Comparison of ENCODE assay signal across 19 cellular contexts in genomic region chr20:48858075-48858790, GRCh38. TPM values are rescaled to one million over a fixed set of nuclear protein-coding genes. Genes with fewer than 3 reads are reported as not detected.
DNase-seq lines count a peak whose midpoint lies in the region; ATAC-seq, FAIRE-seq and TF ChIP-seq lines count a peak whose summit lies in the region.
"Had no signal": no experiment of that assay in that cellular context is flagged by ENCODE, and none has a peak within 500 bp of the region (broad histone marks: within the 10 kb centered on the region; RNA-seq: fewer than 3 reads in every experiment).

No MANE protein-coding gene starts in this region.

- H3K27ac Mint-ChIP-seq in natural killer cell, result no peak overlapping the region
- H3K27ac Mint-ChIP-seq: activated CD4-positive, alpha-beta T cell treated with anti-CD3 and anti-CD28 coated beads, Interleukin-2, amount 10 ng/mL, durations not matched to agents 24 days and 14 days; stimulated activated effector memory CD8-positive, alpha-beta T cell treated with anti-CD3 and anti-CD28 coated beads, Interleukin-12 subunit alpha, Interleukin-12 subunit beta, amount 100 ng/mL, for 72 hours; type B pancreatic cell had no signal

- H3K9me2 ChIP-seq in OCI-LY7 (ENCODE audit: insufficient read depth, low read length), result no peaks in the 10 kb centered on the region

- intact Hi-C loops in heart left ventricle (cut with DNase I) (no loop called here), Right ventricle myocardium inferior (cut with DNase I) (no loop called here), endothelial cell of umbilical vein (cut with micrococcal nuclease) (no loop called here), OCI-LY7 (cut with micrococcal nuclease; ENCODE audit: unreplicated experiment) (no loop called here), natural killer cell (cut with micrococcal nuclease) (no loop called here)

- TF ChIP-seq CTCF in heart left ventricle (IDR thresholded peaks at IDR 0.05), result no peak
- no peak for TF ChIP-seq CTCF in endothelial cell of umbilical vein (IDR thresholded peaks at IDR 0.05; ENCODE audit: extremely low read depth in 1 of 2, insufficient read depth in 1 of 2, low read depth in 1 of 2, low read length in 2 of 2)
- no peak for TF ChIP-seq CTCF in OCI-LY7 (conservative IDR thresholded peaks at IDR 0.05; ENCODE audit: low read length)
- TF ChIP-seq CTCF in natural killer cell (IDR thresholded peaks at IDR 0.05), result no peak

- CTCF ChIA-PET in endothelial cell of umbilical vein (lab: Charles Lee), result interaction anchor here (1.1 kb wide), 1 partner anchor 201 kb away, joined by 3 read pairs; no protein-coding TSS in a partner anchor
- CTCF ChIA-PET in OCI-LY7 (lab: Charles Lee; ENCODE audit: unreplicated experiment), result no interaction called here

- no peak for TF ChIP-seq POLR2A in heart left ventricle (IDR thresholded peaks at IDR 0.05)
- no peak for TF ChIP-seq POLR2A in endothelial cell of umbilical vein (IDR thresholded peaks at IDR 0.05; ENCODE audit: low read depth, low read length)

- no peak overlapping the region for H3K9ac ChIP-seq in endothelial cell of umbilical vein (replicated peaks; ENCODE audit: extremely low read depth, insufficient read depth, low read length)

- no peaks in the 10 kb centered on the region for H3K9me3 Mint-ChIP-seq in natural killer cell
- H3K9me3 Mint-ChIP-seq: CD4-positive, alpha-beta memory T cell; type B pancreatic cell had no signal

- H3K4me1 ChIP-seq in heart left ventricle (peaks cover 0 to 74% (median 0%) of the 10 kb centered on the region in 12 donors), endothelial cell of umbilical vein (ENCODE audit: control insufficient read depth, extremely low read depth, insufficient read depth, low read length) (no peaks in the 10 kb centered on the region), mesodermal cell (ENCODE audit: control insufficient read depth, insufficient read depth, low read length, poor library complexity, severe bottlenecking) (peaks cover 4% of the 10 kb centered on the region), OCI-LY7 (ENCODE audit: insufficient read depth, low read length, poor library complexity, severe bottlenecking) (peaks cover 35% of the 10 kb centered on the region)
- H3K4me1 ChIP-seq: prostate gland had no signal

- peak overlapping the region; percentile 24 for H2AFZ ChIP-seq in endothelial cell of umbilical vein (ENCODE audit: low read depth, low read length)
- no peak overlapping the region for H2AFZ ChIP-seq in OCI-LY7 (ENCODE audit: low read length)

- H3K4me3 Mint-ChIP-seq in natural killer cell, result no peak overlapping the region
- H3K4me3 Mint-ChIP-seq: activated CD4-positive, alpha-beta T cell treated with anti-CD3 and anti-CD28 coated beads, Interleukin-2, amount 10 ng/mL, durations not matched to agents 24 days and 14 days; CD4-positive, alpha-beta memory T cell; stimulated activated effector memory CD8-positive, alpha-beta T cell treated with anti-CD3 and anti-CD28 coated beads, Interleukin-12 subunit alpha, Interleukin-12 subunit beta, amount 100 ng/mL, for 72 hours; type B pancreatic cell had no signal

- H3K36me3 Mint-ChIP-seq in natural killer cell, result no peaks in the 10 kb centered on the region
- H3K36me3 Mint-ChIP-seq: CD4-positive, alpha-beta memory T cell; stimulated activated effector memory CD8-positive, alpha-beta T cell treated with anti-CD3 and anti-CD28 coated beads, Interleukin-12 subunit alpha, Interleukin-12 subunit beta, amount 100 ng/mL, for 72 hours; type B pancreatic cell had no signal

- H3K27me3 ChIP-seq in heart left ventricle (no peaks in the 10 kb centered on the region), endothelial cell of umbilical vein (ENCODE audit: control insufficient read depth in 2 of 2, insufficient read depth in 2 of 2, low read length in 2 of 2) (no peaks in the 10 kb centered on the region)

- no TSS peak for BruUV-seq in endothelial cell of umbilical vein (replicated peaks; lab: Mats Ljungman, UMichigan)
- BruUV-seq in OCI-LY7 (replicated peaks; lab: Mats Ljungman, UMichigan), result no TSS peak

- H3K27ac ChIP-seq in heart left ventricle, result peak overlapping the region in 2 of 12 donors; percentile 38 to 79
- H3K27ac ChIP-seq in endothelial cell of umbilical vein (ENCODE audit: insufficient read depth, low read depth, low read length), result no peak overlapping the region
- H3K27ac ChIP-seq in mesodermal cell (ENCODE audit: low read depth, low read length, severe bottlenecking), result peak overlapping the region; percentile 29
- no peak overlapping the region for H3K27ac ChIP-seq in OCI-LY7 (ENCODE audit: low read depth, low read length, poor library complexity, severe bottlenecking)
- H3K27ac ChIP-seq: prostate gland had no signal

- peaks cover 0 to under 1% of the 10 kb centered on the region in 2 donors for H3K27me3 Mint-ChIP-seq in natural killer cell (ENCODE audit: low read depth in 2 of 2)
- H3K27me3 Mint-ChIP-seq: activated CD4-positive, alpha-beta T cell treated with anti-CD3 and anti-CD28 coated beads, Interleukin-2, amount 10 ng/mL, durations not matched to agents 24 days and 14 days; CD4-positive, alpha-beta memory T cell had no signal

- dilution Hi-C loops in endothelial cell of umbilical vein (cut with MboI; ENCODE audit: extremely low pct_ligation_motif_present, low sequenced_read_pairs), result no loop called here

- POLR2A ChIA-PET in endothelial cell of umbilical vein (lab: Charles Lee) (no interaction called here), OCI-LY7 (lab: Charles Lee) (interaction anchor here (0.5 to 1.0 kb wide), 2 partner anchors 13 to 1405 kb away, joined by 3 read pairs; no protein-coding TSS in a partner anchor)

- H3K36me3 ChIP-seq in heart left ventricle (no peaks in the 10 kb centered on the region), endothelial cell of umbilical vein (ENCODE audit: control insufficient read depth in 2 of 2, extremely low read depth in 1 of 2, insufficient read depth in 2 of 2, low read length in 2 of 2) (no peaks in the 10 kb centered on the region), mesodermal cell (ENCODE audit: control insufficient read depth, insufficient read depth, low read length) (no peaks in the 10 kb centered on the region), OCI-LY7 (ENCODE audit: insufficient read depth, low read length) (no peaks in the 10 kb centered on the region)
- H3K36me3 ChIP-seq: prostate gland had no signal

- H3K9me3 ChIP-seq in heart left ventricle (no peaks in the 10 kb centered on the region), endothelial cell of umbilical vein (replicated peaks; ENCODE audit: control insufficient read depth, insufficient read depth, low read length) (no peaks in the 10 kb centered on the region), mesodermal cell (ENCODE audit: control insufficient read depth, low read length) (no peaks in the 10 kb centered on the region), OCI-LY7 (ENCODE audit: low read length) (no peaks in the 10 kb centered on the region)
- H3K9me3 ChIP-seq: prostate gland had no signal

- 58 to 74% (median 66%) methylated on average over 6 of the region's 6 CpGs for WGBS in heart left ventricle, 4 donors
- 73 to 75% methylated on average over 5 of the region's 6 CpGs for WGBS in mesodermal cell (ENCODE audit: insufficient coverage in 2 of 2), 2 experiments

- peak in 3 of 4 donors; percentile 37 to 62 (median 59) for ATAC-seq in heart left ventricle
- no peak for ATAC-seq in Right ventricle myocardium inferior
- ATAC-seq in natural killer cell, result no peak
- ATAC-seq: left colon; stimulated activated effector memory CD8-positive, alpha-beta T cell treated with anti-CD3 and anti-CD28 coated beads, Interleukin-12 subunit alpha, Interleukin-12 subunit beta, amount 100 ng/mL, for 72 hours had no signal

- H4K20me1 ChIP-seq in endothelial cell of umbilical vein (replicated peaks; ENCODE audit: control insufficient read depth, extremely low read depth, insufficient read depth, low read length), result no peaks in the 10 kb centered on the region
- H4K20me1 ChIP-seq in OCI-LY7 (ENCODE audit: insufficient read depth, low read length), result no peaks in the 10 kb centered on the region

- H3K4me2 ChIP-seq in endothelial cell of umbilical vein (ENCODE audit: insufficient read depth, low read length), result no peak overlapping the region
- no peak overlapping the region for H3K4me2 ChIP-seq in OCI-LY7 (ENCODE audit: low read length)

- no peak for FAIRE-seq in endothelial cell of umbilical vein (lab: Jason Lieb, UNC)
- FAIRE-seq: A204.1, endometrium had no signal

- peak in 2 of 5 donors; percentile 23 to 41 for DNase-seq in heart left ventricle
- no peak for DNase-seq in Right ventricle myocardium inferior (ENCODE audit: missing footprints)
- DNase-seq in endothelial cell of umbilical vein (ENCODE audit: low read depth, low spot score), result no peak
- DNase-seq in NCI-H1694 treated with DMSO at 0.1 percent for 48 hours (lab: John Stamatoyannopoulos, UW), result no peak
- DNase-seq in OCI-LY7 (ENCODE audit: low spot score), result no peak
- no peak for DNase-seq in NCI-H2171 treated with DMSO at 0.1 percent for 48 hours (lab: John Stamatoyannopoulos, UW)
- DNase-seq in natural killer cell, result no peak
- DNase-seq: activated CD4-positive, alpha-beta T cell treated with anti-CD3 and anti-CD28 coated beads, Interleukin-2, amount 10 ng/mL, durations not matched to agents 24 days and 14 days; activated CD8-positive, alpha-beta memory T cell treated with anti-CD3 and anti-CD28 coated beads, Interleukin-2, amount 50 U/mL, for 4 hours; CD4-positive, alpha-beta memory T cell; HCEC 1CT; NCI-H1694 had no signal

- H3K4me1 Mint-ChIP-seq in natural killer cell, result peaks cover 24 to 38% of the 10 kb centered on the region in 2 donors

- H3K4me3 ChIP-seq in heart left ventricle (no peak overlapping the region), endothelial cell of umbilical vein (replicated peaks in 1 of 3; ENCODE audit: insufficient read depth in 1 of 3, low read depth in 1 of 3, low read length in 3 of 3) (no peak overlapping the region), mesodermal cell (ENCODE audit: extremely low read depth, insufficient read depth, low read length, poor library complexity, severe bottlenecking) (no peak overlapping the region), OCI-LY7 (ENCODE audit: low read depth, low read length, poor library complexity, severe bottlenecking) (no peak overlapping the region)
- H3K4me3 ChIP-seq: prostate gland had no signal

- H3K79me2 ChIP-seq in endothelial cell of umbilical vein (ENCODE audit: control insufficient read depth, insufficient read depth, low read length), result no peaks in the 10 kb centered on the region
- no peaks in the 10 kb centered on the region for H3K79me2 ChIP-seq in OCI-LY7 (ENCODE audit: insufficient read depth, low read depth, low read length)

- H3K9me1 ChIP-seq in endothelial cell of umbilical vein (replicated peaks; ENCODE audit: control insufficient read depth, extremely low read depth, insufficient read depth, low read length), result no peaks in the 10 kb centered on the region

RNA-seq across cellular contexts. Expression of gene PREX1, which starts 30.4 kb away (rescaled TPM):
- total RNA-seq in heart left ventricle (10 to 100 TPM in 6 of 9 donors, 1 to 10 TPM in 3; 7.9 to 41.5 (median 13.8) TPM), Right ventricle myocardium inferior (11.0 TPM), endothelial cell of umbilical vein (65.7 and 72.9 TPM in 2 replicates), OCI-LY7 (2022) (20.7 and 24.7 TPM in 2 replicates), natural killer cell (100 to 1,000 TPM; 382 to 392 (median 389) TPM)
- polyA plus RNA-seq in heart left ventricle (10 to 100 TPM in 1 of 2 donors, 1 to 10 TPM in 1; 7.2 to 11.2 TPM), endothelial cell of umbilical vein (51.3 and 53.6 TPM in 2 replicates)
- polyA plus RNA-seq in endothelial cell of umbilical vein (2011; cell fraction: cytosol; rRNA removed), result 35.4 and 43.2 TPM in 2 replicates
- 86.0 and 95.1 TPM in 2 replicates for polyA plus RNA-seq in endothelial cell of umbilical vein (2011; cell fraction: nucleus; rRNA removed)
- polyA plus RNA-seq in endothelial cell of umbilical vein (2012), result 54.7 and 68.3 TPM in 2 replicates
- polyA minus RNA-seq in endothelial cell of umbilical vein, result 75.8 and 82.4 TPM in 2 replicates
- polyA minus RNA-seq in endothelial cell of umbilical vein (2011; cell fraction: cytosol; rRNA and poly(A)+ RNA removed), result 10.0 TPM
- polyA minus RNA-seq in endothelial cell of umbilical vein (2011; cell fraction: nucleus; rRNA and poly(A)+ RNA removed), result 69.8 and 84.1 TPM in 2 replicates
- 53.5 TPM for polyA plus RNA-seq in mesodermal cell (2013, experiment 1 of 2)
- 34.1 TPM for polyA plus RNA-seq in mesodermal cell (2013, experiment 2 of 2)
- total RNA-seq in OCI-LY7 (2014; rRNA removed; shearing (Covaris generic)), result 20.2 and 25.3 TPM in 2 replicates

Comparison
In these comparisons a context has a peak if more than half of its experiments do, and no peak if none do; other contexts are left out.
1. ATAC-seq: peak in heart left ventricle (3 of 4); none in Right ventricle myocardium inferior (single experiment) and natural killer cell (0 of 3).